22 cellular contexts compared by ENCODE assay signal in genomic region chr11:74256370-74257133, GRCh38. TPM values are rescaled to one million over a fixed set of nuclear protein-coding genes. Genes with fewer than 3 reads are reported as not detected.
"Had no signal": no experiment of that assay in that cellular context is flagged by ENCODE, and none has a peak within 500 bp of the region (broad histone marks: within the 10 kb centered on the region; RNA-seq: fewer than 3 reads in every experiment).

No MANE protein-coding gene starts in this region.

- H3K36me3 ChIP-seq: colonic mucosa, ovary had no signal

- H3K27me3 Mint-ChIP-seq: activated CD4-positive, alpha-beta memory T cell treated with anti-CD3 and anti-CD28 coated beads for 36 hours; activated naive CD8-positive, alpha-beta T cell treated with anti-CD3 and anti-CD28 coated beads for 36 hours; progenitor cell of endocrine pancreas; stimulated activated memory B cell treated with anti-CD40 and anti-IgM and Interleukin-4, amounts not matched to agents 10 μg/mL and 1 μg/mL and 100 μg/mL, for 72 hours; T-helper 17 cell had no signal

- H3K4me1 Mint-ChIP-seq: activated naive CD8-positive, alpha-beta T cell treated with anti-CD3 and anti-CD28 coated beads for 36 hours; stimulated activated memory B cell treated with anti-CD40 and anti-IgM and Interleukin-4, amounts not matched to agents 10 μg/mL and 1 μg/mL and 100 μg/mL, for 72 hours had no signal

- H3K4me3 Mint-ChIP-seq: activated CD4-positive, alpha-beta memory T cell treated with anti-CD3 and anti-CD28 coated beads for 36 hours; activated naive CD4-positive, alpha-beta T cell treated with anti-CD3 and anti-CD28 coated beads for 36 hours; activated naive CD8-positive, alpha-beta T cell treated with anti-CD3 and anti-CD28 coated beads for 36 hours; activated T-helper 1 cell treated with anti-CD3 and anti-CD28 coated beads, Interleukin-12 subunit alpha, Interleukin-12 subunit beta, Interleukin-2, Interleukin-4 antibody, amounts not matched to agents 30 ng/mL and 10 ng/mL and 1 ng/mL, durations not matched to agents 14 hours and 24 hours and 36 hours; mesothelial cell of epicardium; naive B cell; nephron progenitor cell; stimulated activated memory B cell treated with anti-CD40 and anti-IgM and Interleukin-4, amounts not matched to agents 10 μg/mL and 1 μg/mL and 100 μg/mL, for 72 hours; T-helper 17 cell had no signal

- ATAC-seq: stimulated activated memory B cell treated with anti-CD40 and anti-IgM and Interleukin-4, amounts not matched to agents 10 μg/mL and 1 μg/mL and 100 μg/mL, for 72 hours had no signal

- DNase-seq: sigmoid colon, T1000, upper lobe of right lung had no signal

- H3K4me3 ChIP-seq: colonic mucosa, dorsolateral prefrontal cortex, ovary, sigmoid colon, smooth muscle cell, suprapubic skin, tibial artery, upper lobe of right lung had no signal

- H3K27ac ChIP-seq: colonic mucosa, dorsolateral prefrontal cortex, ovary, suprapubic skin, tibial artery, upper lobe of right lung, WERI-Rb-1 had no signal

- H3K27me3 ChIP-seq: colonic mucosa, dorsolateral prefrontal cortex, ovary, sigmoid colon, suprapubic skin, tibial artery, upper lobe of right lung had no signal

- H3K4me2 ChIP-seq: smooth muscle cell had no signal

- FAIRE-seq: bronchial epithelial cell had no signal

- H3K4me1 ChIP-seq: colonic mucosa had no signal

- H3K27ac Mint-ChIP-seq: activated CD4-positive, alpha-beta memory T cell treated with anti-CD3 and anti-CD28 coated beads for 36 hours; activated naive CD4-positive, alpha-beta T cell treated with anti-CD3 and anti-CD28 coated beads for 36 hours; activated naive CD8-positive, alpha-beta T cell treated with anti-CD3 and anti-CD28 coated beads for 36 hours; activated T-helper 1 cell treated with anti-CD3 and anti-CD28 coated beads, Interleukin-12 subunit alpha, Interleukin-12 subunit beta, Interleukin-2, Interleukin-4 antibody, amounts not matched to agents 30 ng/mL and 10 ng/mL and 1 ng/mL, durations not matched to agents 14 hours and 24 hours and 36 hours; mesothelial cell of epicardium; progenitor cell of endocrine pancreas; stimulated activated memory B cell treated with anti-CD40 and anti-IgM and Interleukin-4, amounts not matched to agents 10 μg/mL and 1 μg/mL and 100 μg/mL, for 72 hours; T-helper 17 cell had no signal

- H3K9me3 ChIP-seq: colonic mucosa, ovary, sigmoid colon, suprapubic skin, tibial artery, upper lobe of right lung had no signal

- H3K9me3 Mint-ChIP-seq: activated CD4-positive, alpha-beta memory T cell treated with anti-CD3 and anti-CD28 coated beads for 36 hours; activated naive CD4-positive, alpha-beta T cell treated with anti-CD3 and anti-CD28 coated beads for 36 hours; activated naive CD8-positive, alpha-beta T cell treated with anti-CD3 and anti-CD28 coated beads for 36 hours; activated T-helper 1 cell treated with anti-CD3 and anti-CD28 coated beads, Interleukin-12 subunit alpha, Interleukin-12 subunit beta, Interleukin-2, Interleukin-4 antibody, amounts not matched to agents 30 ng/mL and 10 ng/mL and 1 ng/mL, durations not matched to agents 14 hours and 24 hours and 36 hours; naive B cell; nephron progenitor cell had no signal

RNA-seq across cellular contexts. Expression of gene P4HA3, which starts 54.9 kb away (rescaled TPM):
- total RNA-seq: activated CD4-positive, alpha-beta memory T cell treated with anti-CD3 and anti-CD28 coated beads for 36 hours; activated CD8-positive, alpha-beta memory T cell treated with anti-CD3 and anti-CD28 coated beads for 36 hours; activated naive CD4-positive, alpha-beta T cell treated with anti-CD3 and anti-CD28 coated beads for 36 hours; activated naive CD8-positive, alpha-beta T cell treated with anti-CD3 and anti-CD28 coated beads for 36 hours; activated T-helper 1 cell treated with anti-CD3 and anti-CD28 coated beads, Interleukin-12 subunit alpha, Interleukin-12 subunit beta, Interleukin-2, Interleukin-4 antibody, amounts not matched to agents 30 ng/mL and 10 ng/mL and 1 ng/mL, durations not matched to agents 14 hours and 24 hours and 36 hours; T-helper 17 cell had no signal
